In genomic region chr1:169985757-169986156, GRCh38 we compare ENCODE assay signal across 27 cellular contexts.
"Had no signal": no experiment of that assay in that cellular context is flagged by ENCODE, and none has a peak within 500 bp of the region (broad histone marks: within the 10 kb centered on the region; RNA-seq: fewer than 3 reads in every experiment).

No MANE protein-coding gene starts in this region.

- H3K9me3 Mint-ChIP-seq: naive thymus-derived CD4-positive, alpha-beta T cell; natural killer cell treated with Interleukin-12 subunit alpha and Interleukin-12 subunit beta and Interleukin-15 and Interleukin-18, amount 100 ng/mL, for 72 hours; stimulated activated effector memory CD8-positive, alpha-beta T cell treated with anti-CD3 and anti-CD28 coated beads, Interleukin-12 subunit alpha, Interleukin-12 subunit beta, amount 100 ng/mL, for 72 hours; stimulated activated naive CD8-positive, alpha-beta T cell treated with anti-CD3 and anti-CD28 coated beads, Interleukin-15, Interleukin-2, amounts not matched to agents 100 ng/mL and 50 ng/mL, for 24 hours had no signal

- FAIRE-seq: keratinocyte, urothelium cell line had no signal

- H3K27ac ChIP-seq: heart right ventricle, hepatocyte, left lung, lower lobe of right lung, ovary, right atrium auricular region, skin epidermis, spleen, testis, thyroid gland, transverse colon, upper lobe of right lung had no signal

- H3K79me2 ChIP-seq: hepatocyte had no signal

- DNase-seq: heart right ventricle; left colon; left lung; lower lobe of right lung; mammary epithelial cell; mesenchymal stem cell; midbrain; mucosa of descending colon; naive thymus-derived CD4-positive, alpha-beta T cell; ovary; spleen; stimulated activated CD4-positive, alpha-beta T cell treated with anti-CD3 and anti-CD28 coated beads, Interleukin-4, amount 100 ng/mL, for 24 hours; stimulated activated naive CD4-positive, alpha-beta T cell; testis; thyroid gland; transverse colon; upper lobe of right lung had no signal

- H3K4me1 Mint-ChIP-seq: naive thymus-derived CD4-positive, alpha-beta T cell; stimulated activated effector memory CD8-positive, alpha-beta T cell treated with anti-CD3 and anti-CD28 coated beads, Interleukin-12 subunit alpha, Interleukin-12 subunit beta, amount 100 ng/mL, for 72 hours had no signal

- H3K27ac Mint-ChIP-seq: naive thymus-derived CD4-positive, alpha-beta T cell; natural killer cell treated with Interleukin-12 subunit alpha and Interleukin-12 subunit beta and Interleukin-15 and Interleukin-18, amount 100 ng/mL, for 72 hours; progenitor cell of endocrine pancreas; stimulated activated effector memory CD8-positive, alpha-beta T cell treated with anti-CD3 and anti-CD28 coated beads, Interleukin-12 subunit alpha, Interleukin-12 subunit beta, amount 100 ng/mL, for 72 hours; stimulated activated naive CD8-positive, alpha-beta T cell treated with anti-CD3 and anti-CD28 coated beads, Interleukin-15, Interleukin-2, amounts not matched to agents 100 ng/mL and 50 ng/mL, for 24 hours had no signal

- ATAC-seq: heart right ventricle; left colon; left lung; lower lobe of right lung; mucosa of descending colon; naive thymus-derived CD4-positive, alpha-beta T cell; natural killer cell treated with Interleukin-12 subunit alpha and Interleukin-12 subunit beta and Interleukin-15 and Interleukin-18, amount 100 ng/mL, for 72 hours; sciatic nerve; stimulated activated effector memory CD8-positive, alpha-beta T cell treated with anti-CD3 and anti-CD28 coated beads, Interleukin-12 subunit alpha, Interleukin-12 subunit beta, amount 100 ng/mL, for 72 hours; upper lobe of right lung had no signal

- H3K4me1 ChIP-seq: left lung, lower lobe of right lung, right atrium auricular region, spleen, testis, thyroid gland, upper lobe of right lung had no signal

- H3K27me3 ChIP-seq: heart right ventricle, hepatocyte, left lung, ovary, right atrium auricular region, spleen, testis, thyroid gland, transverse colon, upper lobe of right lung had no signal

- H3K4me3 ChIP-seq: heart right ventricle, hepatocyte, left lung, lower lobe of right lung, mucosa of descending colon, ovary, right atrium auricular region, skin epidermis, spleen, testis, thyroid gland, transverse colon, upper lobe of right lung had no signal

- H3K9me3 ChIP-seq: heart right ventricle, left lung, lower lobe of right lung, mucosa of descending colon, ovary, right atrium auricular region, spleen, testis, thyroid gland, transverse colon, upper lobe of right lung had no signal

- H3K4me3 Mint-ChIP-seq: naive thymus-derived CD4-positive, alpha-beta T cell; natural killer cell treated with Interleukin-12 subunit alpha and Interleukin-12 subunit beta and Interleukin-15 and Interleukin-18, amount 100 ng/mL, for 72 hours; stimulated activated effector memory CD8-positive, alpha-beta T cell treated with anti-CD3 and anti-CD28 coated beads, Interleukin-12 subunit alpha, Interleukin-12 subunit beta, amount 100 ng/mL, for 72 hours; stimulated activated naive CD8-positive, alpha-beta T cell treated with anti-CD3 and anti-CD28 coated beads, Interleukin-15, Interleukin-2, amounts not matched to agents 100 ng/mL and 50 ng/mL, for 24 hours had no signal

- H3K27me3 Mint-ChIP-seq: naive thymus-derived CD4-positive, alpha-beta T cell; natural killer cell treated with Interleukin-12 subunit alpha and Interleukin-12 subunit beta and Interleukin-15 and Interleukin-18, amount 100 ng/mL, for 72 hours; progenitor cell of endocrine pancreas; stimulated activated naive CD8-positive, alpha-beta T cell treated with anti-CD3 and anti-CD28 coated beads, Interleukin-15, Interleukin-2, amounts not matched to agents 100 ng/mL and 50 ng/mL, for 24 hours had no signal

- H3K4me2 ChIP-seq: hepatocyte had no signal

- H3K36me3 ChIP-seq: ovary had no signal

- H2AFZ ChIP-seq: hepatocyte had no signal
